8 cellular contexts compared by ENCODE assay signal in the genomic region with DNA sequence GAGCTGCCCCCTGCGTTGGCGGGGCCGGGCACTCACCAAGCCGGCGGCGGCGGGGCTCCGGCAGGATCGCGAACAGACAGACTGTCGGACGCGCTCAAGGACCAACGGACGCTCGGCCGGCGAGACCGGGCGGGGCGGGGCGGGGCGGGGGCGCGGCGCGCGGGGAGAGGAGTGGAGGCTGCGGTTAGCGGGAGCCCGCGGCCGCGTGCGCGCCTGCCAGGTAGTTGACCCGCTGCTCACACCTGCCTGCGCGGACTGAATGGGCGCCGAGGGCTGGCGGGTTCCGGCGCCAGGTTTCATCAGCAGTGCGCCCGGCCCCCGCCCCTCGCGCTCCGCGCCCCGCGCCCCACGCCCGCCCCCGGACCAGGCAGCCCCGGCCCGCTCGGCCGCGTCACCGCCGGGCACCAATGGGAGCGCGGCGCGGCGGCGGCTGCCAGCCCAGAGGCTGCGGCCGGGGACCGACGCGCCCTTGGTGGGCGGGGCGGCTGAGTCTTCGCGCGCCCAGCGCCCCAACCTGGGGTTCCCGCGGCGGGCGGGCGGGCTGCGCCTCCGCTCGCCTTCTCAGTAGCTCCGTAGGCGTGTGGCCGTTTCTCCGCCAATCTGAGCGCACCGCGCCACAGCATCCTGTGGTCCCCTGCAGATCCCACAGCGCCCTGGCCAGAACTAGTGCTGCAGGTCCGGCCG. TPM values are rescaled to one million over a fixed set of nuclear protein-coding genes. Genes with fewer than 3 reads are reported as not detected.
DNase-seq lines count a peak whose midpoint lies in the region; ATAC-seq, FAIRE-seq and TF ChIP-seq lines count a peak whose summit lies in the region.

A gene (minus strand): TSS at position 309 of the 684 bp plus-strand sequence. CDS start 59,500 bp downstream, outside the sequence.

- peaks cover 35% of the 10 kb centered on the region for H3K4me1 ChIP-seq in keratinocyte (ENCODE audit: control insufficient read depth, extremely low read depth, insufficient read depth, low read length)

- H3K9ac ChIP-seq in keratinocyte (ENCODE audit: control insufficient read depth, extremely low read depth, insufficient read depth, low read length), result peak within 1 kb of the TSS; percentile 97

- no peaks in the 10 kb centered on the region for H3K9me3 ChIP-seq in keratinocyte (ENCODE audit: control insufficient read depth, low read depth, low read length)

- dilution Hi-C loops in keratinocyte (cut with MboI; ENCODE audit: extremely low pct_ligation_motif_present, low sequenced_read_pairs), result no loop called here

- peak within 1 kb of the TSS; percentile 52 for H2AFZ ChIP-seq in keratinocyte (ENCODE audit: control insufficient read depth, low read length)

- H3K36me3 Mint-ChIP-seq in central memory CD8-positive, alpha-beta T cell (ENCODE audit: insufficient read depth), result peaks cover 10% of the 10 kb centered on the region

- H3K27ac Mint-ChIP-seq in central memory CD8-positive, alpha-beta T cell (ENCODE audit: low read depth), result peak within 1 kb of the TSS; percentile 74

- peak within 1 kb of the TSS; percentile 82 for H3K4me3 Mint-ChIP-seq in central memory CD8-positive, alpha-beta T cell

- peaks cover 46% of the 10 kb centered on the region for H3K79me2 ChIP-seq in keratinocyte (ENCODE audit: control insufficient read depth, insufficient read depth, low read length)

- peaks cover 8% of the 10 kb centered on the region for H4K20me1 ChIP-seq in keratinocyte (ENCODE audit: control insufficient read depth, extremely low read depth, insufficient read depth, low read length)

- H3K27me3 Mint-ChIP-seq in central memory CD8-positive, alpha-beta T cell, result peaks cover 7% of the 10 kb centered on the region

- no peak for TF ChIP-seq CTCF in AG09309 (IDR thresholded peaks at IDR 0.05; ENCODE audit: control insufficient read depth, insufficient read depth, low read depth, low read length, missing control alignments)
- TF ChIP-seq CTCF in keratinocyte (optimal IDR thresholded peaks at IDR 0.05 in 1 of 3, IDR thresholded peaks at IDR 0.05 in 1 of 3, conservative IDR thresholded peaks at IDR 0.05 in 1 of 3; ENCODE audit: extremely low read depth in 1 of 3, insufficient read depth in 2 of 3, low read length in 3 of 3), result no peak

- peaks cover 2% of the 10 kb centered on the region for H3K9me1 ChIP-seq in keratinocyte (ENCODE audit: control insufficient read depth, extremely low read depth, insufficient read depth, low read length)

- DNase-seq in AG09309 (ENCODE audit: low read depth), result peak; percentile 28
- DNase-seq in NCI-H226, result peak; percentile 70
- DNase-seq in central memory CD8-positive, alpha-beta T cell (ENCODE audit: low spot score in 2 of 2), result peak; percentile 67 to 71
- DNase-seq in keratinocyte (ENCODE audit: low read depth, low spot score), result no peak
- peak; percentile 71 to 86 for DNase-seq in stimulated activated CD4-positive, alpha-beta T cell treated with anti-CD3 and anti-CD28 coated beads, Interleukin-15, amount 100 ng/mL, for 1 hour (ENCODE audit: low read depth in 1 of 2, low spot score in 1 of 2)

- peaks cover 0 to 28% of the 10 kb centered on the region in 2 experiments for H3K36me3 ChIP-seq in keratinocyte (ENCODE audit: control insufficient read depth in 2 of 2, extremely low read depth in 1 of 2, insufficient read depth in 2 of 2, low read length in 2 of 2)

- peaks cover 25% of the 10 kb centered on the region for H3K4me1 Mint-ChIP-seq in central memory CD8-positive, alpha-beta T cell

- H3K9me3 Mint-ChIP-seq in central memory CD8-positive, alpha-beta T cell, result no peaks in the 10 kb centered on the region

- H3K4me3 ChIP-seq in AG09309 (ENCODE audit: control insufficient read depth, low read depth, low read length) (peak within 1 kb of the TSS; percentile 81), keratinocyte (ENCODE audit: control insufficient read depth in 2 of 3, extremely low read depth in 1 of 3, insufficient read depth in 2 of 3, low read depth in 1 of 3, low read length in 3 of 3) (peak within 1 kb of the TSS; percentile 86 to 93 (median 90))

- H3K4me2 ChIP-seq in keratinocyte (ENCODE audit: control insufficient read depth, extremely low read depth, insufficient read depth, low read depth, low read length), result peak within 1 kb of the TSS; percentile 89

- ATAC-seq in GM18873 (IDR thresholded peaks at IDR 0.05; ENCODE audit: low FRiP score, unreplicated experiment) (peak; percentile 69), HG03135 (IDR thresholded peaks at IDR 0.05; ENCODE audit: unreplicated experiment) (peak; percentile 86)
- ATAC-seq in activated CD4-positive, CD25-positive, alpha-beta regulatory T cell treated with anti-CD3 and anti-CD28 coated beads, Interleukin-2, amount 50 U/mL, for 24 hours, result peak; percentile 86 to 88
- peak; percentile 89 for ATAC-seq in central memory CD8-positive, alpha-beta T cell (replicated peaks; ENCODE audit: extremely low read depth, poor library complexity, severe bottlenecking)

- no peak for FAIRE-seq in keratinocyte (lab: Jason Lieb, UNC)

- no peaks in the 10 kb centered on the region for H3K27me3 ChIP-seq in keratinocyte (ENCODE audit: control insufficient read depth, extremely low read depth, insufficient read depth, low read length)

- H3K27ac ChIP-seq in keratinocyte (ENCODE audit: control insufficient read depth, insufficient read depth, low read length), result peak within 1 kb of the TSS; percentile 100

RNA-seq across cellular contexts. Expression of the gene that starts here (rescaled TPM):
- 36.1 to 73.7 TPM (median 41.5 TPM) in 3 replicates for polyA plus RNA-seq in keratinocyte
- 29.0 TPM for polyA plus RNA-seq in keratinocyte (2011; ENCODE audit: low read depth)
- 29.0 and 29.6 TPM in 2 replicates for polyA plus RNA-seq in keratinocyte (2011; cell fraction: cytosol; rRNA removed)
- polyA plus RNA-seq in keratinocyte (2011; cell fraction: nucleus; rRNA removed), result 217 and 223 TPM in 2 replicates
- polyA plus RNA-seq in keratinocyte (2012; ENCODE audit: low replicate concordance), result 51.2 and 86.6 TPM in 2 replicates
- polyA minus RNA-seq in keratinocyte, result 78.9 to 264 TPM (median 111 TPM) in 3 replicates
- polyA minus RNA-seq in keratinocyte (2011; cell fraction: cytosol; rRNA and poly(A)+ RNA removed), result 71.4 TPM
- polyA minus RNA-seq in keratinocyte (2011; cell fraction: nucleus; rRNA and poly(A)+ RNA removed), result 301 and 398 TPM in 2 replicates
